9 cellular contexts compared by ENCODE assay signal in genomic region chr6:82178084-82178758, GRCh38.
DNase-seq lines count a peak whose midpoint lies in the region; ATAC-seq, FAIRE-seq and TF ChIP-seq lines count a peak whose summit lies in the region.
"Had no signal": no experiment of that assay in that cellular context is flagged by ENCODE, and none has a peak within 500 bp of the region (broad histone marks: within the 10 kb centered on the region; RNA-seq: fewer than 3 reads in every experiment).

No MANE protein-coding gene starts in this region.

- H3K27me3 ChIP-seq in left ventricle myocardium inferior (ENCODE audit: low read depth), result no peaks in the 10 kb centered on the region

- H3K36me3 Mint-ChIP-seq in natural killer cell, result peaks cover 32% of the 10 kb centered on the region

- H3K9me3 Mint-ChIP-seq in natural killer cell, result no peaks in the 10 kb centered on the region
- H3K9me3 Mint-ChIP-seq: activated B cell treated with CpG ODN at 0.5 μM for 24 hours had no signal

- H3K36me3 ChIP-seq in left ventricle myocardium inferior, result peaks cover 55% of the 10 kb centered on the region

- TF ChIP-seq RAD21 in A549 (conservative IDR thresholded peaks at IDR 0.05 in 1 of 2, IDR thresholded peaks at IDR 0.05 in 1 of 2), result peak; percentile 61 to 68

- H3K4me2 ChIP-seq in A549, result no peak overlapping the region

- TF ChIP-seq EP300 in A549 (IDR thresholded peaks at IDR 0.05), result no peak

- H3K4me3 Mint-ChIP-seq in natural killer cell, result no peak overlapping the region
- H3K4me3 Mint-ChIP-seq: activated B cell treated with CpG ODN at 0.5 μM for 24 hours had no signal

- FAIRE-seq in A549 (lab: Jason Lieb, UNC) (no peak), TTC549 (lab: Jason Lieb, UNC) (peak; percentile 48)

- intact Hi-C loops in left ventricle myocardium inferior (cut with micrococcal nuclease), result no loop called here
- intact Hi-C loops in natural killer cell (cut with micrococcal nuclease), result no loop called here

- 51% methylated on average over 2 of the region's 2 CpGs for WGBS in A549 (ENCODE audit: missing lambda C conversion rate)

- no peak for TF ChIP-seq POLR2A in A549 (IDR thresholded peaks at IDR 0.05; ENCODE audit: low read length)

- no peaks in the 10 kb centered on the region for H3K4me1 Mint-ChIP-seq in natural killer cell
- H3K4me1 Mint-ChIP-seq: activated B cell treated with CpG ODN at 0.5 μM for 24 hours had no signal

- DNase-seq in A549 (ENCODE audit: low read depth in 1 of 2, low spot score in 1 of 2), result peak in 1 of 2 experiments; percentile 13
- no peak for DNase-seq in left ventricle myocardium inferior
- no peak for DNase-seq in iPS-NIHi7 (ENCODE audit: extremely low spot score)
- no peak for DNase-seq in natural killer cell
- DNase-seq in NK-92 (lab: John Stamatoyannopoulos, UW; ENCODE audit: unreplicated experiment), result no peak
- DNase-seq: activated B cell treated with CpG ODN at 0.5 μM for 24 hours had no signal

- TF ChIP-seq CTCF in A549 (IDR thresholded peaks at IDR 0.05) (peak; percentile 61), left ventricle myocardium inferior (IDR thresholded peaks at IDR 0.05; ENCODE audit: borderline replicate concordance) (peak; percentile 79), natural killer cell (IDR thresholded peaks at IDR 0.05) (no peak)

- H3K9me3 ChIP-seq in A549 (no peaks in the 10 kb centered on the region), left ventricle myocardium inferior (replicated peaks) (no peaks in the 10 kb centered on the region)

- H3K27me3 Mint-ChIP-seq in natural killer cell (ENCODE audit: low read depth in 2 of 2), result no peaks in the 10 kb centered on the region
- H3K27me3 Mint-ChIP-seq: activated B cell treated with CpG ODN at 0.5 μM for 24 hours had no signal

- H3K4me1 ChIP-seq in A549, result no peaks in the 10 kb centered on the region
- H3K4me1 ChIP-seq in left ventricle myocardium inferior, result peaks cover 19% of the 10 kb centered on the region

- POLR2A ChIA-PET in A549 (lab: Yijun Ruan, JAX), result no interaction called here

- ATAC-seq in A549, result peak in 1 of 2 experiments; percentile 55; a peak in 1 of 6 replicates
- peak; percentile 49 for ATAC-seq in HG02798 (IDR thresholded peaks at IDR 0.05; ENCODE audit: poor library complexity, unreplicated experiment)
- no peak for ATAC-seq in HG03135 (IDR thresholded peaks at IDR 0.05; ENCODE audit: unreplicated experiment)
- ATAC-seq in natural killer cell, result no peak

- CTCF ChIA-PET in A549 (lab: Yijun Ruan, JAX), result interaction anchor here (0.7 to 2.1 kb wide), 4 partner anchors 9 to 172 kb away, joined by 3 to 7 read pairs (median 4); no protein-coding TSS in a partner anchor

- no peak overlapping the region for H3K4me3 ChIP-seq in A549
- no peak overlapping the region for H3K4me3 ChIP-seq in left ventricle myocardium inferior

- H3K27ac Mint-ChIP-seq in natural killer cell, result no peak overlapping the region
- H3K27ac Mint-ChIP-seq: activated B cell treated with CpG ODN at 0.5 μM for 24 hours had no signal

- H3K27ac ChIP-seq in A549, result no peak overlapping the region
- peak overlapping the region; percentile 34 for H3K27ac ChIP-seq in left ventricle myocardium inferior (replicated peaks)

TF ChIP-seq in A549, 52 proteins besides CTCF, POLR2A, EP300 and RAD21:
- peak; percentile 49 for TF ChIP-seq SMC3 (IDR thresholded peaks at IDR 0.05)
- no peak for TF ChIP-seq ESRRA (IDR thresholded peaks at IDR 0.05; ENCODE audit: borderline replicate concordance, low read length)
TF ChIP-seq in A549: peak in this region for 1.
